ENCODE assay signal across 9 cellular contexts in genomic region chr10:132443998-132444876, GRCh38. TPM values are rescaled to one million over a fixed set of nuclear protein-coding genes. Genes with fewer than 3 reads are reported as not detected.
DNase-seq lines count a peak whose midpoint lies in the region; TF ChIP-seq lines count a peak whose summit lies in the region.
"Had no signal": no experiment of that assay in that cellular context is flagged by ENCODE, and none has a peak within 500 bp of the region (broad histone marks: within the 10 kb centered on the region; RNA-seq: fewer than 3 reads in every experiment).

No MANE protein-coding gene starts in this region.

- H3K4me1 Mint-ChIP-seq in activated CD4-positive, alpha-beta T cell treated with anti-CD3 and anti-CD28 coated beads, Interleukin-2, amount 10 ng/mL, durations not matched to agents 24 days and 14 days = peaks cover 27% of the 10 kb centered on the region
- H3K4me1 Mint-ChIP-seq in activated CD4-positive, alpha-beta memory T cell treated with anti-CD3 and anti-CD28 coated beads, Interleukin-2, amount 10 ng/mL, durations not matched to agents 7 days and 5 days = peaks cover 39% of the 10 kb centered on the region
- peaks cover 22% of the 10 kb centered on the region for H3K4me1 Mint-ChIP-seq in neural crest cell

- H3K27me3 Mint-ChIP-seq in activated CD4-positive, alpha-beta T cell treated with anti-CD3 and anti-CD28 coated beads, Interleukin-2, amount 10 ng/mL, durations not matched to agents 24 days and 14 days = no peaks in the 10 kb centered on the region
- H3K27me3 Mint-ChIP-seq in activated CD4-positive, alpha-beta memory T cell treated with anti-CD3 and anti-CD28 coated beads, Interleukin-2, amount 10 ng/mL, durations not matched to agents 7 days and 5 days = no peaks in the 10 kb centered on the region
- no peaks in the 10 kb centered on the region for H3K27me3 Mint-ChIP-seq in neural crest cell (ENCODE audit: low read depth)

- peak overlapping the region; percentile 90 for H3K27ac Mint-ChIP-seq in activated CD4-positive, alpha-beta T cell treated with anti-CD3 and anti-CD28 coated beads, Interleukin-2, amount 10 ng/mL, durations not matched to agents 24 days and 14 days
- H3K27ac Mint-ChIP-seq in activated CD4-positive, alpha-beta memory T cell treated with anti-CD3 and anti-CD28 coated beads, Interleukin-2, amount 10 ng/mL, durations not matched to agents 7 days and 5 days = peak overlapping the region; percentile 62
- H3K27ac Mint-ChIP-seq in neural crest cell (ENCODE audit: unreplicated experiment) = peak overlapping the region; percentile 87

- no peaks in the 10 kb centered on the region for H3K36me3 Mint-ChIP-seq in activated CD4-positive, alpha-beta T cell treated with anti-CD3 and anti-CD28 coated beads, Interleukin-2, amount 10 ng/mL, durations not matched to agents 24 days and 14 days (ENCODE audit: low read depth)
- no peaks in the 10 kb centered on the region for H3K36me3 Mint-ChIP-seq in activated CD4-positive, alpha-beta memory T cell treated with anti-CD3 and anti-CD28 coated beads, Interleukin-2, amount 10 ng/mL, durations not matched to agents 7 days and 5 days (ENCODE audit: low read depth)
- H3K36me3 Mint-ChIP-seq in neural crest cell (ENCODE audit: low read depth) = no peaks in the 10 kb centered on the region

- DNase-seq in activated CD4-positive, alpha-beta T cell treated with anti-CD3 and anti-CD28 coated beads, Interleukin-2, amount 10 ng/mL, durations not matched to agents 24 days and 14 days = peak; percentile 77
- no peak for DNase-seq in activated CD4-positive, alpha-beta T cell treated with anti-CD3 and anti-CD28 coated beads for 1 hour
- DNase-seq in NCI-H1436 treated with DMSO at 0.1 percent for 48 hours (lab: John Stamatoyannopoulos, UW) = peak; percentile 68
- DNase-seq in activated CD4-positive, alpha-beta memory T cell treated with anti-CD3 and anti-CD28 coated beads, Interleukin-2, amount 10 ng/mL, durations not matched to agents 7 days and 5 days = no peak
- no peak for DNase-seq in neural crest cell (ENCODE audit: low read depth, low spot score)
- DNase-seq in SW 1271 (lab: John Stamatoyannopoulos, UW) = no peak
- DNase-seq in kidney tubule cell (ENCODE audit: low spot score) = no peak
- no peak for DNase-seq in GM19238 (ENCODE audit: insufficient read length, low spot score)
- DNase-seq: NCI-H446 had no signal

- TF ChIP-seq CTCF in neural crest cell (conservative IDR thresholded peaks at IDR 0.05) = no peak

- CTCF ChIA-PET in activated CD4-positive, alpha-beta memory T cell treated with anti-CD3 and anti-CD28 coated beads, Interleukin-2, amount 10 ng/mL, durations not matched to agents 7 days and 5 days (lab: Charles Lee) = interaction anchor here (1.1 to 1.6 kb wide), 2 partner anchors 10 to 23 kb away, joined by 3 to 7 read pairs; no protein-coding TSS in a partner anchor

- intact Hi-C loops in activated CD4-positive, alpha-beta T cell treated with anti-CD3 and anti-CD28 coated beads, Interleukin-2, amount 10 ng/mL, durations not matched to agents 24 days and 14 days (cut with micrococcal nuclease) = loop anchor here (1.0 to 10.0 kb wide), 3 partner anchors 10 to 539 kb away; partner anchors contain the start of genes DPYSL4 and PPP2R2D

- peak overlapping the region; percentile 66 for H3K4me3 Mint-ChIP-seq in activated CD4-positive, alpha-beta T cell treated with anti-CD3 and anti-CD28 coated beads, Interleukin-2, amount 10 ng/mL, durations not matched to agents 24 days and 14 days
- no peak overlapping the region for H3K4me3 Mint-ChIP-seq in activated CD4-positive, alpha-beta memory T cell treated with anti-CD3 and anti-CD28 coated beads, Interleukin-2, amount 10 ng/mL, durations not matched to agents 7 days and 5 days
- no peak overlapping the region for H3K4me3 Mint-ChIP-seq in neural crest cell

- POLR2A ChIA-PET in activated CD4-positive, alpha-beta memory T cell treated with anti-CD3 and anti-CD28 coated beads, Interleukin-2, amount 10 ng/mL, durations not matched to agents 7 days and 5 days (lab: Charles Lee) = interaction anchor here (3.9 kb wide), 1 partner anchor 46 kb away, joined by 22 read pairs; the partner anchor contains the start of gene PWWP2B

- H3K9me3 Mint-ChIP-seq in activated CD4-positive, alpha-beta T cell treated with anti-CD3 and anti-CD28 coated beads, Interleukin-2, amount 10 ng/mL, durations not matched to agents 24 days and 14 days = no peaks in the 10 kb centered on the region
- H3K9me3 Mint-ChIP-seq in activated CD4-positive, alpha-beta memory T cell treated with anti-CD3 and anti-CD28 coated beads, Interleukin-2, amount 10 ng/mL, durations not matched to agents 7 days and 5 days = peaks cover 4% of the 10 kb centered on the region
- no peaks in the 10 kb centered on the region for H3K9me3 Mint-ChIP-seq in neural crest cell

RNA-seq across cellular contexts. Expression of gene PWWP2B, which starts 47.2 kb away (rescaled TPM):
- total RNA-seq in activated CD4-positive, alpha-beta T cell treated with anti-CD3 and anti-CD28 coated beads, Interleukin-2, amount 10 ng/mL, durations not matched to agents 24 days and 14 days = 4.9 and 5.0 TPM in 2 replicates
- 1 to 10 TPM; 5.5 to 6.3 TPM for total RNA-seq in activated CD4-positive, alpha-beta memory T cell treated with anti-CD3 and anti-CD28 coated beads, Interleukin-2, amount 10 ng/mL, durations not matched to agents 7 days and 5 days
- total RNA-seq in neural crest cell = 14.2 and 15.3 TPM in 2 replicates

Comparison
In these comparisons a context has a peak if more than half of its experiments do, and no peak if none do; other contexts are left out.
1. DNase-seq: peak in activated CD4-positive, alpha-beta T cell treated with anti-CD3 and anti-CD28 coated beads, Interleukin-2, amount 10 ng/mL, durations not matched to agents 24 days and 14 days (single experiment) and NCI-H1436 treated with DMSO at 0.1 percent for 48 hours (single experiment); none in activated CD4-positive, alpha-beta T cell treated with anti-CD3 and anti-CD28 coated beads for 1 hour (single experiment), activated CD4-positive, alpha-beta memory T cell treated with anti-CD3 and anti-CD28 coated beads, Interleukin-2, amount 10 ng/mL, durations not matched to agents 7 days and 5 days (single experiment), neural crest cell (single experiment), SW 1271 (0 of 2), kidney tubule cell (single experiment) and GM19238 (single experiment).
2. Peak in every context shown above with its lines, with median percentiles within 50 percentile points of each other: H3K27ac Mint-ChIP-seq.